In genomic region chrX:69424161-69424560, GRCh38 we compare ENCODE assay signal across 2 cellular contexts.
TF ChIP-seq lines count a peak whose summit lies in the region.

No MANE protein-coding gene starts in this region.

TF ChIP-seq in IMR-90, 13 proteins besides CTCF, POLR2A, EP300 and RAD21:
- TF ChIP-seq BHLHE40 (IDR thresholded peaks at IDR 0.05; ENCODE audit: low read depth, low read length) (no peak), NFE2L2 (IDR thresholded peaks at IDR 0.05; ENCODE audit: low read depth, low read length) (no peak), CHD1 (IDR thresholded peaks at IDR 0.05; ENCODE audit: low read depth, low read length) (no peak)

TF ChIP-seq in HEK293T, 16 proteins besides CTCF, POLR2A, EP300 and RAD21:
- TF ChIP-seq NFRKB (IDR thresholded peaks at IDR 0.05): no peak
- no peak for TF ChIP-seq BHLHE40 (IDR thresholded peaks at IDR 0.05; ENCODE audit: borderline replicate concordance)
- no peak for TF ChIP-seq SP1 (IDR thresholded peaks at IDR 0.05)
- TF ChIP-seq FOXM1 (IDR thresholded peaks at IDR 0.05; ENCODE audit: borderline replicate concordance): no peak
- no peak for TF ChIP-seq TARDBP (IDR thresholded peaks at IDR 0.05)
- no peak for TF ChIP-seq FOXK2 (IDR thresholded peaks at IDR 0.05)
- TF ChIP-seq L3MBTL2 (conservative IDR thresholded peaks at IDR 0.05): no peak
- no peak for TF ChIP-seq LEF1 (IDR thresholded peaks at IDR 0.05; ENCODE audit: borderline replicate concordance)
